In the genomic region with DNA sequence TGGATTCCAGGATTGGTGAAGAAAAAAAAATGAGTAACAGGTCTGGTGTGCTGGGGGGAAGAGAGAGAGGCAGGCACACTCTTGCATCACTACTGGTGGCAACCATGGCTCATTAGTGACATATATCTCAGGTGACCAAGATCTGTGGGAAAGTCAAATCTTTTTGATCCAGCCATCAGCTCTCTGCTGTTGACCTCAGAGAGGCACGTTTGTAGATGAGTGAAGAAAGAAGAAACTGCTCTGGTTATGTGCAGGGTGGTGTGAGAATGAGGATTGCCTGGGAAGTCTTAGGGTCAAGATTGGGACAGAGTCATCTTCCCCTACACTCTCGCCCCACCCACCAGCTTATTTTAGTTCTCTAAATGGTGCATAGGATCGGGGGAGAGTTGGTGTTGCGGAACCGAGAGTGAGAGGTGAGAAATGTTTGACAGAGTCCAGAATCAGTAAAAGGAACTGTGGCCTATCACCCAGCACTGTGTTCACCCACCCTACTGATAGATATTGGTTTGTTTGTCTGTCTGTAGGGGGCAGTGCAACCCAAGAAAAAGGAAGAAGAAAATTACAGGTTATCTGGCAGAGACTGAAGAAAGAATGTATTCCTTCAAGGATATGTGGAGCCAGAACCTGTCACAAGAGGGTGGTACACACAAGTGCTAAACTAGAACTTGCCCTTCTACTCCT, we compare ENCODE assay signal across 9 cellular contexts. TPM values are rescaled to one million over a fixed set of nuclear protein-coding genes. Genes with fewer than 3 reads are reported as not detected.
DNase-seq lines count a peak whose midpoint lies in the region; ATAC-seq, FAIRE-seq and TF ChIP-seq lines count a peak whose summit lies in the region.
"Had no signal": no experiment of that assay in that cellular context is flagged by ENCODE, and none has a peak within 500 bp of the region (broad histone marks: within the 10 kb centered on the region; RNA-seq: fewer than 3 reads in every experiment).

No MANE protein-coding gene starts in this region.

- peak; percentile 52 for TF ChIP-seq CTCF in D721Med (IDR thresholded peaks at IDR 0.05; ENCODE audit: insufficient read depth, missing control alignments)
- TF ChIP-seq CTCF in neural crest cell (conservative IDR thresholded peaks at IDR 0.05) = peak; percentile 74

- no peaks in the 10 kb centered on the region for H3K36me3 Mint-ChIP-seq in neural crest cell (ENCODE audit: low read depth)

- no peaks in the 10 kb centered on the region for H3K4me1 Mint-ChIP-seq in neural crest cell

- no peak overlapping the region for H3K4me3 Mint-ChIP-seq in neural crest cell
- H3K4me3 Mint-ChIP-seq: dendritic cell treated with granulocyte-macrophage colony-stimulating factor and Interleukin-4, amounts not matched to agents 40 ng/mL and 50 ng/mL, for 4 days had no signal

- peaks cover 7% of the 10 kb centered on the region for H3K27me3 Mint-ChIP-seq in neural crest cell (ENCODE audit: low read depth)

- ATAC-seq in GM18870 (IDR thresholded peaks at IDR 0.05; ENCODE audit: unreplicated experiment) (peak; percentile 99), HG02981 (IDR thresholded peaks at IDR 0.05; ENCODE audit: unreplicated experiment) (peak; percentile 98)

- H3K9me3 Mint-ChIP-seq in neural crest cell = no peaks in the 10 kb centered on the region
- H3K9me3 Mint-ChIP-seq: dendritic cell treated with granulocyte-macrophage colony-stimulating factor and Interleukin-4, amounts not matched to agents 40 ng/mL and 50 ng/mL, for 4 days had no signal

- FAIRE-seq in D721Med (lab: Jason Lieb, UNC) (no peak), TTC549 (lab: Jason Lieb, UNC) (peak; percentile 73)

- H3K27ac Mint-ChIP-seq in neural crest cell (ENCODE audit: unreplicated experiment) = no peak overlapping the region
- H3K27ac Mint-ChIP-seq: dendritic cell treated with granulocyte-macrophage colony-stimulating factor and Interleukin-4, amounts not matched to agents 40 ng/mL and 50 ng/mL, for 4 days had no signal

- DNase-seq in D721Med (ENCODE audit: insufficient read length, low spot score) (no peak), NCI-H2029 (lab: John Stamatoyannopoulos, UW) (peak; percentile 0), fibroblast of peridontal ligament (ENCODE audit: extremely low read depth) (peak; percentile 88), neural crest cell (ENCODE audit: low read depth, low spot score) (peak; percentile 41), cerebellar nuclear complex (lab: John Stamatoyannopoulos, UW) (no peak)

RNA-seq across cellular contexts. Expression of gene ARMCX6, which starts 21.9 kb away (rescaled TPM):
- total RNA-seq in neural crest cell = 65.6 and 67.8 TPM in 2 replicates

RNA-seq across cellular contexts. Expression of gene ARMCX3, which starts 27.1 kb away (rescaled TPM):
- total RNA-seq in neural crest cell = 46.1 and 49.1 TPM in 2 replicates

RNA-seq across cellular contexts. Expression of gene ARMCX1, which starts 45.5 kb away (rescaled TPM):
- 30.0 and 30.6 TPM in 2 replicates for total RNA-seq in neural crest cell

Comparison
In these comparisons a context has a peak if more than half of its experiments do, and no peak if none do; other contexts are left out.
1. DNase-seq: peak in NCI-H2029 (single experiment), fibroblast of peridontal ligament (single experiment) and neural crest cell (single experiment); none in D721Med (single experiment) and cerebellar nuclear complex (0 of 2).